ENCODE assay signal across 14 cellular contexts in genomic region chr15:36598529-36599177, GRCh38. TPM values are rescaled to one million over a fixed set of nuclear protein-coding genes. Genes with fewer than 3 reads are reported as not detected.
DNase-seq lines count a peak whose midpoint lies in the region; ATAC-seq and TF ChIP-seq lines count a peak whose summit lies in the region.
"Had no signal": no experiment of that assay in that cellular context is flagged by ENCODE, and none has a peak within 500 bp of the region (broad histone marks: within the 10 kb centered on the region; RNA-seq: fewer than 3 reads in every experiment).

No MANE protein-coding gene starts in this region.

- H3K4me2 ChIP-seq in smooth muscle cell: peak overlapping the region; percentile 65

- peak overlapping the region; percentile 82 for H3K27ac Mint-ChIP-seq in glutamatergic neuron (ENCODE audit: unreplicated experiment)
- H3K27ac Mint-ChIP-seq: activated naive CD8-positive, alpha-beta T cell; natural killer cell treated with Interleukin-12 subunit alpha and Interleukin-12 subunit beta and Interleukin-15 and Interleukin-18, amount 100 ng/mL, for 72 hours; T-helper 1 cell treated with Interleukin-12 subunit alpha and Interleukin-12 subunit beta and Interleukin-4 antibody, amounts not matched to agents 30 μg/mL and 1 μg/mL, for 36 hours had no signal

- H3K4me1 Mint-ChIP-seq in glutamatergic neuron (ENCODE audit: low read depth, unreplicated experiment): peaks cover 40% of the 10 kb centered on the region

- H3K9ac ChIP-seq in smooth muscle cell (ENCODE audit: low read depth): no peak overlapping the region

- WGBS in smooth muscle cell (ENCODE audit: low lambda C conversion rate): 59% methylated on average over 4 of the region's 4 CpGs

- H3F3A ChIP-seq in smooth muscle cell (ENCODE audit: low read depth): peaks cover 18% of the 10 kb centered on the region

- H3K36me3 ChIP-seq in cardiac muscle cell: no peaks in the 10 kb centered on the region
- no peaks in the 10 kb centered on the region for H3K36me3 ChIP-seq in smooth muscle cell (ENCODE audit: low read depth)

- intact Hi-C loops in left ventricle myocardium superior (cut with micrococcal nuclease): no loop called here

- H2AFZ ChIP-seq in smooth muscle cell (ENCODE audit: low read depth): no peak overlapping the region

- H3K79me2 ChIP-seq in smooth muscle cell (ENCODE audit: low read depth): peaks cover 68% of the 10 kb centered on the region

- DNase-seq in cardiac muscle cell (ENCODE audit: low read depth in 1 of 2, low spot score in 1 of 2) (peak in 1 of 2 donors; percentile 18), left ventricle myocardium superior (no peak), SW480 (ENCODE audit: low spot score) (peak; percentile 7), glutamatergic neuron (no peak), smooth muscle cell (lab: John Stamatoyannopoulos, UW; ENCODE audit: unreplicated experiment) (no peak), epidermal melanocyte (ENCODE audit: insufficient read length, low spot score) (no peak), SKM-1 treated with dmso at 0.1 percent for 144 hours (lab: John Stamatoyannopoulos, UW; ENCODE audit: unreplicated experiment) (no peak)
- DNase-seq: NCI-H226 had no signal

- H3K36me3 Mint-ChIP-seq in glutamatergic neuron (ENCODE audit: unreplicated experiment): no peaks in the 10 kb centered on the region
- H3K36me3 Mint-ChIP-seq: natural killer cell treated with Interleukin-12 subunit alpha and Interleukin-12 subunit beta and Interleukin-15 and Interleukin-18, amount 100 ng/mL, for 72 hours had no signal

- H3K27me3 Mint-ChIP-seq in glutamatergic neuron (ENCODE audit: unreplicated experiment): peaks cover 4% of the 10 kb centered on the region
- H3K27me3 Mint-ChIP-seq: activated naive CD8-positive, alpha-beta T cell; central memory CD8-positive, alpha-beta T cell; natural killer cell treated with Interleukin-12 subunit alpha and Interleukin-12 subunit beta and Interleukin-15 and Interleukin-18, amount 100 ng/mL, for 72 hours had no signal

- peaks cover 85% of the 10 kb centered on the region for H3K4me1 ChIP-seq in cardiac muscle cell (ENCODE audit: low read depth)
- H3K4me1 ChIP-seq in smooth muscle cell (ENCODE audit: low read depth): peaks cover 19% of the 10 kb centered on the region

- H3K27me3 ChIP-seq in cardiac muscle cell (no peaks in the 10 kb centered on the region), smooth muscle cell (ENCODE audit: low read depth) (no peaks in the 10 kb centered on the region)

- no peak overlapping the region for H3K4me3 ChIP-seq in cardiac muscle cell
- H3K4me3 ChIP-seq in smooth muscle cell: no peak overlapping the region

- peak overlapping the region; percentile 9 for H3K4me3 Mint-ChIP-seq in glutamatergic neuron (ENCODE audit: unreplicated experiment)
- H3K4me3 Mint-ChIP-seq: activated naive CD8-positive, alpha-beta T cell; central memory CD8-positive, alpha-beta T cell; natural killer cell treated with Interleukin-12 subunit alpha and Interleukin-12 subunit beta and Interleukin-15 and Interleukin-18, amount 100 ng/mL, for 72 hours; T-helper 1 cell treated with Interleukin-12 subunit alpha and Interleukin-12 subunit beta and Interleukin-4 antibody, amounts not matched to agents 30 μg/mL and 1 μg/mL, for 36 hours had no signal

- H3K9me3 Mint-ChIP-seq in glutamatergic neuron (ENCODE audit: unreplicated experiment): peaks cover 3% of the 10 kb centered on the region
- H3K9me3 Mint-ChIP-seq: central memory CD8-positive, alpha-beta T cell; natural killer cell treated with Interleukin-12 subunit alpha and Interleukin-12 subunit beta and Interleukin-15 and Interleukin-18, amount 100 ng/mL, for 72 hours; T-helper 1 cell treated with Interleukin-12 subunit alpha and Interleukin-12 subunit beta and Interleukin-4 antibody, amounts not matched to agents 30 μg/mL and 1 μg/mL, for 36 hours had no signal

- H3K27ac ChIP-seq in cardiac muscle cell (peak overlapping the region; percentile 89), smooth muscle cell (ENCODE audit: low read depth) (peak overlapping the region; percentile 45)

- TF ChIP-seq CTCF in cardiac muscle cell (IDR thresholded peaks at IDR 0.05; ENCODE audit: low read depth, low read length) (no peak), glutamatergic neuron (IDR thresholded peaks at IDR 0.05; ENCODE audit: partially characterized antibody, unreplicated experiment) (no peak), smooth muscle cell (IDR thresholded peaks at IDR 0.05; ENCODE audit: borderline replicate concordance, insufficient read depth, poor library complexity, severe bottlenecking) (no peak)

- no peaks in the 10 kb centered on the region for H3K9me3 ChIP-seq in cardiac muscle cell (ENCODE audit: low read depth)
- H3K9me3 ChIP-seq in smooth muscle cell (replicated peaks; ENCODE audit: low read depth): no peaks in the 10 kb centered on the region

- ATAC-seq in left ventricle myocardium superior (no peak), GM18511 (IDR thresholded peaks at IDR 0.05; ENCODE audit: unreplicated experiment) (no peak)
- ATAC-seq: natural killer cell treated with Interleukin-12 subunit alpha and Interleukin-12 subunit beta and Interleukin-15 and Interleukin-18, amount 100 ng/mL, for 72 hours; Panc1 had no signal

- H4K20me1 ChIP-seq in smooth muscle cell (ENCODE audit: low read depth): no peaks in the 10 kb centered on the region

RNA-seq across cellular contexts. Expression of gene CDIN1, which starts 19.2 kb away (rescaled TPM):
- total RNA-seq in cardiac muscle cell (47.5 and 77.3 TPM in 2 replicates), left ventricle myocardium superior (113 TPM), glutamatergic neuron (ENCODE audit: unreplicated experiment) (17.8 TPM), smooth muscle cell (21.0 and 24.8 TPM in 2 replicates)
- polyA plus RNA-seq in cardiac muscle cell (71.5 and 154 TPM in 2 replicates), smooth muscle cell (14.3 and 17.5 TPM in 2 replicates)
